In genomic region chr14:50410921-50411320, GRCh38 we compare ENCODE assay signal across 22 cellular contexts. TPM values are rescaled to one million over a fixed set of nuclear protein-coding genes. Genes with fewer than 3 reads are reported as not detected.
A peak's percentile ranks its signal among the peaks of the same experiment; 100 is the strongest.
DNase-seq lines count a peak whose midpoint lies in the region; ATAC-seq and TF ChIP-seq lines count a peak whose summit lies in the region.
"Had no signal": no experiment of that assay in that cellular context is flagged by ENCODE, and none has a peak within 500 bp of the region (broad histone marks: within the 10 kb centered on the region; RNA-seq: fewer than 3 reads in every experiment).

No MANE protein-coding gene starts in this region.

- no peaks in the 10 kb centered on the region for H3K27me3 ChIP-seq in CD8-positive, alpha-beta T cell (ENCODE audit: insufficient read depth, low read length)
- H3K27me3 ChIP-seq: tibial nerve had no signal

- H3K4me3 ChIP-seq in fibroblast of villous mesenchyme (ENCODE audit: low read depth, low read length): no peak overlapping the region
- H3K4me3 ChIP-seq in CD8-positive, alpha-beta T cell (ENCODE audit: low read depth, low read length): no peak overlapping the region
- H3K4me3 ChIP-seq: tibial nerve had no signal

- ATAC-seq in WTC11: 0 out of 2 replicates have a peak, but pooled peaks have one; percentile 18
- ATAC-seq in GM21390 (IDR thresholded peaks at IDR 0.05; ENCODE audit: unreplicated experiment): no peak
- ATAC-seq in CD8-positive, alpha-beta T cell: no peak
- no peak for ATAC-seq in left colon
- ATAC-seq: HepG2; naive thymus-derived CD8-positive, alpha-beta T cell had no signal

- DNase-seq in A172 (ENCODE audit: low spot score) (peak; percentile 25), HCEC 1CT (peak; percentile 16), WTC11 (ENCODE audit: low spot score) (no peak), fibroblast of villous mesenchyme (ENCODE audit: low read depth) (peak; percentile 85), left colon (no peak)
- DNase-seq in CD8-positive, alpha-beta T cell: no peak
- no peak for DNase-seq in activated T-helper 1 cell treated with anti-CD3 and anti-CD28 coated beads, Interleukin-12 subunit alpha, Interleukin-12 subunit beta, Interleukin-2, Interleukin-4 antibody, amounts not matched to agents 30 ng/mL and 10 ng/mL and 1 ng/mL, durations not matched to agents 14 hours and 24 hours and 36 hours (ENCODE audit: low spot score)
- DNase-seq: activated CD4-positive, CD25-positive, alpha-beta regulatory T cell treated with anti-CD3 and anti-CD28 coated beads, Interleukin-2, amount 50 U/mL, for 72 hours; activated effector memory CD4-positive, alpha-beta T cell treated with Interleukin-2 at 50 U/mL for 16 hours; amygdala; immature natural killer cell; naive thymus-derived CD8-positive, alpha-beta T cell; NCI-H1048; NCI-H2081; NCI-H510A treated with DMSO at 0.1 percent for 48 hours; SHP77; stimulated activated naive CD4-positive, alpha-beta T cell; T-helper 2 cell had no signal

- POLR2A ChIA-PET in WTC11 (lab: Charles Lee): no interaction called here
- POLR2A ChIA-PET in CD8-positive, alpha-beta T cell (lab: Charles Lee): no interaction called here

- peaks cover 7% of the 10 kb centered on the region for H3K36me3 Mint-ChIP-seq in WTC11
- peaks cover 10% of the 10 kb centered on the region for H3K36me3 Mint-ChIP-seq in CD8-positive, alpha-beta T cell
- H3K36me3 Mint-ChIP-seq in activated T-helper 1 cell treated with anti-CD3 and anti-CD28 coated beads, Interleukin-12 subunit alpha, Interleukin-12 subunit beta, Interleukin-2, Interleukin-4 antibody, amounts not matched to agents 30 ng/mL and 10 ng/mL and 1 ng/mL, durations not matched to agents 14 hours and 24 hours and 36 hours (ENCODE audit: low read depth): peaks cover 4% of the 10 kb centered on the region

- peaks cover 6% of the 10 kb centered on the region; the same call in 1 of the 2 replicates for H3K4me1 Mint-ChIP-seq in WTC11
- no peaks in the 10 kb centered on the region for H3K4me1 Mint-ChIP-seq in CD8-positive, alpha-beta T cell (ENCODE audit: low read depth)
- no peaks in the 10 kb centered on the region for H3K4me1 Mint-ChIP-seq in activated T-helper 1 cell treated with anti-CD3 and anti-CD28 coated beads, Interleukin-12 subunit alpha, Interleukin-12 subunit beta, Interleukin-2, Interleukin-4 antibody, amounts not matched to agents 30 ng/mL and 10 ng/mL and 1 ng/mL, durations not matched to agents 14 hours and 24 hours and 36 hours (ENCODE audit: low read depth)

- H3K4me3 Mint-ChIP-seq in WTC11: no peak overlapping the region
- no peak overlapping the region for H3K4me3 Mint-ChIP-seq in CD8-positive, alpha-beta T cell
- no peak overlapping the region for H3K4me3 Mint-ChIP-seq in activated T-helper 1 cell treated with anti-CD3 and anti-CD28 coated beads, Interleukin-12 subunit alpha, Interleukin-12 subunit beta, Interleukin-2, Interleukin-4 antibody, amounts not matched to agents 30 ng/mL and 10 ng/mL and 1 ng/mL, durations not matched to agents 14 hours and 24 hours and 36 hours
- H3K4me3 Mint-ChIP-seq: immature natural killer cell; naive thymus-derived CD8-positive, alpha-beta T cell had no signal

- no peak overlapping the region for H3K27ac Mint-ChIP-seq in WTC11
- no peak overlapping the region for H3K27ac Mint-ChIP-seq in CD8-positive, alpha-beta T cell
- no peak overlapping the region for H3K27ac Mint-ChIP-seq in activated T-helper 1 cell treated with anti-CD3 and anti-CD28 coated beads, Interleukin-12 subunit alpha, Interleukin-12 subunit beta, Interleukin-2, Interleukin-4 antibody, amounts not matched to agents 30 ng/mL and 10 ng/mL and 1 ng/mL, durations not matched to agents 14 hours and 24 hours and 36 hours
- H3K27ac Mint-ChIP-seq: naive thymus-derived CD8-positive, alpha-beta T cell; progenitor cell of endocrine pancreas had no signal

- no peak for TF ChIP-seq CTCF in WTC11 (IDR thresholded peaks at IDR 0.05)
- TF ChIP-seq CTCF in fibroblast of villous mesenchyme (IDR thresholded peaks at IDR 0.05; ENCODE audit: insufficient read depth, low read depth, low read length): no peak
- no peak for TF ChIP-seq CTCF in CD8-positive, alpha-beta T cell (IDR thresholded peaks at IDR 0.05)

- intact Hi-C loops in CD8-positive, alpha-beta T cell (cut with DNase I, micrococcal nuclease): no loop called here
- intact Hi-C loops in left colon (cut with DNase I, micrococcal nuclease): no loop called here
- intact Hi-C loops in activated T-helper 1 cell treated with anti-CD3 and anti-CD28 coated beads, Interleukin-12 subunit alpha, Interleukin-12 subunit beta, Interleukin-2, Interleukin-4 antibody, amounts not matched to agents 30 ng/mL and 10 ng/mL and 1 ng/mL, durations not matched to agents 14 hours and 24 hours and 36 hours (cut with micrococcal nuclease): no loop called here

- H3K36me3 ChIP-seq in CD8-positive, alpha-beta T cell (ENCODE audit: insufficient read depth, low read length): no peaks in the 10 kb centered on the region

- CTCF ChIA-PET in WTC11 (lab: Charles Lee): interaction anchor here (0.5 to 2.0 kb wide), 3 partner anchors 14 to 90 kb away, joined by 3 to 4 read pairs (median 3); partner anchors contain the start of gene CDKL1
- CTCF ChIA-PET in CD8-positive, alpha-beta T cell (lab: Charles Lee): no interaction called here

- H3K27me3 Mint-ChIP-seq in WTC11 (ENCODE audit: low read depth): no peaks in the 10 kb centered on the region; the same call in 1 of the 2 replicates
- H3K27me3 Mint-ChIP-seq in CD8-positive, alpha-beta T cell (ENCODE audit: low read depth): no peaks in the 10 kb centered on the region
- peaks cover 2% of the 10 kb centered on the region for H3K27me3 Mint-ChIP-seq in activated T-helper 1 cell treated with anti-CD3 and anti-CD28 coated beads, Interleukin-12 subunit alpha, Interleukin-12 subunit beta, Interleukin-2, Interleukin-4 antibody, amounts not matched to agents 30 ng/mL and 10 ng/mL and 1 ng/mL, durations not matched to agents 14 hours and 24 hours and 36 hours (ENCODE audit: insufficient read depth)
- H3K27me3 Mint-ChIP-seq: naive thymus-derived CD8-positive, alpha-beta T cell; progenitor cell of endocrine pancreas had no signal

- H3K9me3 ChIP-seq in CD8-positive, alpha-beta T cell (ENCODE audit: low read length): no peaks in the 10 kb centered on the region
- H3K9me3 ChIP-seq: tibial nerve had no signal

- H3K9me3 Mint-ChIP-seq in WTC11: peaks cover 16% of the 10 kb centered on the region
- peaks cover 16% of the 10 kb centered on the region for H3K9me3 Mint-ChIP-seq in CD8-positive, alpha-beta T cell
- H3K9me3 Mint-ChIP-seq in activated T-helper 1 cell treated with anti-CD3 and anti-CD28 coated beads, Interleukin-12 subunit alpha, Interleukin-12 subunit beta, Interleukin-2, Interleukin-4 antibody, amounts not matched to agents 30 ng/mL and 10 ng/mL and 1 ng/mL, durations not matched to agents 14 hours and 24 hours and 36 hours: peaks cover 14% of the 10 kb centered on the region
- H3K9me3 Mint-ChIP-seq: immature natural killer cell had no signal

- no peak overlapping the region for H3K27ac ChIP-seq in CD8-positive, alpha-beta T cell (ENCODE audit: low read depth, low read length)
- H3K27ac ChIP-seq: tibial nerve had no signal

- no peaks in the 10 kb centered on the region for H3K4me1 ChIP-seq in CD8-positive, alpha-beta T cell (ENCODE audit: insufficient read depth, low read length)

TF ChIP-seq in WTC11, 78 proteins besides CTCF, POLR2A, EP300 and RAD21:
- TF ChIP-seq SMAD4 (CRISPR knock-in tag; IDR thresholded peaks at IDR 0.05): no peak
- no peak for TF ChIP-seq IRF1 (CRISPR knock-in tag; IDR thresholded peaks at IDR 0.05)
- TF ChIP-seq ESRRA (CRISPR knock-in tag; IDR thresholded peaks at IDR 0.05; ENCODE audit: borderline replicate concordance): no peak
- no peak for TF ChIP-seq GABPB1 (CRISPR knock-in tag; IDR thresholded peaks at IDR 0.05)
- TF ChIP-seq ZSCAN18 (CRISPR knock-in tag; IDR thresholded peaks at IDR 0.05): no peak
- TF ChIP-seq TP53 (CRISPR knock-in tag; IDR thresholded peaks at IDR 0.05): no peak
- no peak for TF ChIP-seq USF1 (CRISPR knock-in tag; IDR thresholded peaks at IDR 0.05)
- TF ChIP-seq NR1H2 (CRISPR knock-in tag; IDR thresholded peaks at IDR 0.05): no peak
- no peak for TF ChIP-seq SMAD3 (CRISPR knock-in tag; IDR thresholded peaks at IDR 0.05; ENCODE audit: borderline replicate concordance)

RNA-seq across cellular contexts. Expression of gene CDKL1, which starts 14.2 kb away (rescaled TPM):
- 0.07 and 0.24 TPM in 2 replicates for total RNA-seq in A172 (2014; rRNA removed; shearing (Covaris generic))
- 2.0 to 3.6 TPM (median 2.0 TPM) in 3 replicates for total RNA-seq in WTC11 (2021)
- total RNA-seq in fibroblast of villous mesenchyme: 8.7 and 12.1 TPM in 2 replicates
- 1 to 10 TPM; 1.2 to 1.5 TPM for total RNA-seq in CD8-positive, alpha-beta T cell
- 10 to 100 TPM; 24.9 to 25.1 TPM for total RNA-seq in left colon
- 2.4 and 2.5 TPM in 2 replicates for total RNA-seq in activated T-helper 1 cell treated with anti-CD3 and anti-CD28 coated beads, Interleukin-12 subunit alpha, Interleukin-12 subunit beta, Interleukin-2, Interleukin-4 antibody, amounts not matched to agents 30 ng/mL and 10 ng/mL and 1 ng/mL, durations not matched to agents 14 hours and 24 hours and 36 hours

Comparison
In these comparisons a context has a peak if more than half of its experiments do, and no peak if none do; other contexts are left out.
1. DNase-seq: peak in A172 (single experiment), HCEC 1CT (single experiment) and fibroblast of villous mesenchyme (single experiment); none in WTC11 (single experiment), CD8-positive, alpha-beta T cell (0 of 7), left colon (0 of 2) and activated T-helper 1 cell treated with anti-CD3 and anti-CD28 coated beads, Interleukin-12 subunit alpha, Interleukin-12 subunit beta, Interleukin-2, Interleukin-4 antibody, amounts not matched to agents 30 ng/mL and 10 ng/mL and 1 ng/mL, durations not matched to agents 14 hours and 24 hours and 36 hours (single experiment).